Comparison of ENCODE assay signal across 8 cellular contexts in the genomic region with DNA sequence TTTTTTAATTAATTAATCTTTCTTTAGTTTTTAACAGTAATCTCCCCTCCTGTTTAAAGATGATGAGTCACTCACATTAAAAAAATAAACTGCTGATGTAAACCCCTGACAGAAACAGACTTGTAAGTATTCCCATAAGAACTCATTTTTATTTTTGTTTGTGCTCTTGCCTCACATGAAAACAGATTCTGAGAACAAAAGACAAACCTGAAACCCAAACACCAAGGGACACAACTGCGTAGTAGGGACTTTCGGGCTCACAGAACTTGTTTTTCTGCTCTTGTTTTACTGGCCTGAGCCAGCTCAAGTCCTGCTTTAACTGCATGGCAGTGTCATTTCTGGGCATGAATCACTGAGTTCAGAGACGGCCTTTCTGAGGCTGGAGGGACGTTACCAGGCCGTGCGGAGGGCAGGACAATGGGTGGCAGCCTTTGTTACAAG.
DNase-seq lines count a peak whose midpoint lies in the region; ATAC-seq, FAIRE-seq and TF ChIP-seq lines count a peak whose summit lies in the region.

No MANE protein-coding gene starts in this region.

- H3K4me3 ChIP-seq in endothelial cell of umbilical vein (replicated peaks in 1 of 3; ENCODE audit: insufficient read depth in 1 of 3, low read depth in 1 of 3, low read length in 3 of 3), result no peak overlapping the region
- H3K4me3 ChIP-seq in mesendoderm (ENCODE audit: low read length), result no peak overlapping the region
- H3K4me3 ChIP-seq in upper lobe of right lung, result no peak overlapping the region

- no peak overlapping the region for H4K5ac ChIP-seq in mesendoderm (ENCODE audit: low read length)

- peak overlapping the region; percentile 92 for H3K27ac ChIP-seq in endothelial cell of umbilical vein (ENCODE audit: insufficient read depth, low read depth, low read length)
- H3K27ac ChIP-seq in mesendoderm (ENCODE audit: low read depth, low read length), result no peak overlapping the region
- peak overlapping the region; percentile 89 for H3K27ac ChIP-seq in upper lobe of right lung

- H3K27me3 ChIP-seq in endothelial cell of umbilical vein (ENCODE audit: control insufficient read depth in 2 of 2, insufficient read depth in 2 of 2, low read length in 2 of 2) (no peaks in the 10 kb centered on the region), mesendoderm (ENCODE audit: insufficient read depth, low read length, poor library complexity) (no peaks in the 10 kb centered on the region), upper lobe of right lung (no peaks in the 10 kb centered on the region)

- no peak overlapping the region for H2AFZ ChIP-seq in endothelial cell of umbilical vein (ENCODE audit: low read depth, low read length)

- H2BK120ac ChIP-seq in mesendoderm (ENCODE audit: low read depth, low read length), result no peak overlapping the region

- H3K79me2 ChIP-seq in endothelial cell of umbilical vein (ENCODE audit: control insufficient read depth, insufficient read depth, low read length) (peaks cover 24% of the 10 kb centered on the region), mesendoderm (ENCODE audit: control insufficient read depth, insufficient read depth, low read length) (no peaks in the 10 kb centered on the region)

- CTCF ChIA-PET in endothelial cell of umbilical vein (lab: Charles Lee), result interaction anchor here (0.5 to 4.3 kb wide), 5 partner anchors 13 to 432 kb away, joined by 3 to 19 read pairs (median 4); no protein-coding TSS in a partner anchor

- H3K4ac ChIP-seq in mesendoderm (ENCODE audit: low read depth, low read length), result no peak overlapping the region

- no peaks in the 10 kb centered on the region for H3K9me1 ChIP-seq in endothelial cell of umbilical vein (replicated peaks; ENCODE audit: control insufficient read depth, extremely low read depth, insufficient read depth, low read length)

- H3K36me3 ChIP-seq in endothelial cell of umbilical vein (ENCODE audit: control insufficient read depth in 2 of 2, extremely low read depth in 1 of 2, insufficient read depth in 2 of 2, low read length in 2 of 2), result peaks cover 16 to 21% of the 10 kb centered on the region in 2 experiments
- H3K36me3 ChIP-seq in mesendoderm (ENCODE audit: control insufficient read depth, insufficient read depth, low read length), result no peaks in the 10 kb centered on the region
- peaks cover 35% of the 10 kb centered on the region for H3K36me3 ChIP-seq in upper lobe of right lung

- BruUV-seq in endothelial cell of umbilical vein (replicated peaks; lab: Mats Ljungman, UMichigan), result TSS peak; percentile 61

- H3K18ac ChIP-seq in mesendoderm (ENCODE audit: low read length), result peak overlapping the region; percentile 2

- H3K4me1 Mint-ChIP-seq in T-helper 2 cell treated with Interferon-gamma antibody and Interleukin-4, amounts not matched to agents 5 μg/mL and 100 μg/mL, for 36 hours (ENCODE audit: low read depth), result peaks cover 37% of the 10 kb centered on the region

- dilution Hi-C loops in endothelial cell of umbilical vein (cut with MboI; ENCODE audit: extremely low pct_ligation_motif_present, low sequenced_read_pairs), result no loop called here

- H3K9ac ChIP-seq in endothelial cell of umbilical vein (replicated peaks; ENCODE audit: extremely low read depth, insufficient read depth, low read length) (peak overlapping the region; percentile 72), mesendoderm (ENCODE audit: low read length) (no peak overlapping the region)

- H3K56ac ChIP-seq in mesendoderm (ENCODE audit: low read length), result peak overlapping the region; percentile 42

- H3K23ac ChIP-seq in mesendoderm (ENCODE audit: low read length), result no peak overlapping the region

- peak overlapping the region; percentile 1 for H2BK5ac ChIP-seq in mesendoderm (ENCODE audit: low read length)

- peaks cover 46% of the 10 kb centered on the region for H3K4me1 ChIP-seq in endothelial cell of umbilical vein (ENCODE audit: control insufficient read depth, extremely low read depth, insufficient read depth, low read length)
- H3K4me1 ChIP-seq in mesendoderm (ENCODE audit: control insufficient read depth, low read depth, low read length), result peaks cover 8% of the 10 kb centered on the region
- peaks cover 44% of the 10 kb centered on the region for H3K4me1 ChIP-seq in upper lobe of right lung

- H3K27me3 Mint-ChIP-seq in T-helper 2 cell treated with Interferon-gamma antibody and Interleukin-4, amounts not matched to agents 5 μg/mL and 100 μg/mL, for 36 hours (ENCODE audit: low read depth), result no peaks in the 10 kb centered on the region

- TF ChIP-seq CTCF in endothelial cell of umbilical vein (IDR thresholded peaks at IDR 0.05; ENCODE audit: extremely low read depth in 1 of 2, insufficient read depth in 1 of 2, low read depth in 1 of 2, low read length in 2 of 2) (no peak), upper lobe of right lung (IDR thresholded peaks at IDR 0.05) (no peak)

- H3K27ac Mint-ChIP-seq in T-helper 2 cell treated with Interferon-gamma antibody and Interleukin-4, amounts not matched to agents 5 μg/mL and 100 μg/mL, for 36 hours, result peak overlapping the region; percentile 83

- peak; percentile 78 for ATAC-seq in GM18498 (IDR thresholded peaks at IDR 0.05; ENCODE audit: unreplicated experiment)
- ATAC-seq in HG02759 (IDR thresholded peaks at IDR 0.05; ENCODE audit: unreplicated experiment), result peak; percentile 79
- peak; percentile 75 for ATAC-seq in upper lobe of right lung
- no peak for ATAC-seq in HG03045 (IDR thresholded peaks at IDR 0.05; ENCODE audit: unreplicated experiment)

- no peak overlapping the region for H4K8ac ChIP-seq in mesendoderm (ENCODE audit: low read depth, low read length)

- H3K9me3 ChIP-seq in endothelial cell of umbilical vein (replicated peaks; ENCODE audit: control insufficient read depth, insufficient read depth, low read length) (no peaks in the 10 kb centered on the region), upper lobe of right lung (no peaks in the 10 kb centered on the region)

- peak overlapping the region; percentile 19 for H3K4me3 Mint-ChIP-seq in T-helper 2 cell treated with Interferon-gamma antibody and Interleukin-4, amounts not matched to agents 5 μg/mL and 100 μg/mL, for 36 hours

- DNase-seq in T-helper 2 cell treated with Interferon-gamma antibody and Interleukin-4, amounts not matched to agents 5 μg/mL and 100 μg/mL, for 36 hours (ENCODE audit: low spot score), result peak; percentile 25
- DNase-seq in endothelial cell of umbilical vein (ENCODE audit: low read depth, low spot score) (peak; percentile 97), mesendoderm (peak; percentile 45), upper lobe of right lung (no peak), germinal center (ENCODE audit: low spot score) (no peak)

- H2AK5ac ChIP-seq in mesendoderm (ENCODE audit: low read length), result no peak overlapping the region

- H4K20me1 ChIP-seq in endothelial cell of umbilical vein (replicated peaks; ENCODE audit: control insufficient read depth, extremely low read depth, insufficient read depth, low read length), result no peaks in the 10 kb centered on the region

- peak; percentile 56 for TF ChIP-seq POLR2A in endothelial cell of umbilical vein (IDR thresholded peaks at IDR 0.05; ENCODE audit: low read depth, low read length)

- intact Hi-C loops in endothelial cell of umbilical vein (cut with micrococcal nuclease), result loop anchor here (1.0 to 2.0 kb wide), 3 partner anchors 74 to 602 kb away; no protein-coding TSS in a partner anchor
- intact Hi-C loops in upper lobe of right lung (cut with DNase I), result no loop called here

- H3K4me2 ChIP-seq in endothelial cell of umbilical vein (ENCODE audit: insufficient read depth, low read length) (peak overlapping the region; percentile 69), mesendoderm (ENCODE audit: low read length) (no peak overlapping the region)

- FAIRE-seq in endothelial cell of umbilical vein (lab: Jason Lieb, UNC), result peak; percentile 91

- no peaks in the 10 kb centered on the region for H3K9me3 Mint-ChIP-seq in T-helper 2 cell treated with Interferon-gamma antibody and Interleukin-4, amounts not matched to agents 5 μg/mL and 100 μg/mL, for 36 hours

- H2BK15ac ChIP-seq in mesendoderm (replicated peaks; ENCODE audit: low read depth), result no peak overlapping the region

- H3K36me3 Mint-ChIP-seq in T-helper 2 cell treated with Interferon-gamma antibody and Interleukin-4, amounts not matched to agents 5 μg/mL and 100 μg/mL, for 36 hours (ENCODE audit: low read depth), result peaks cover 73% of the 10 kb centered on the region

- no peaks in the 10 kb centered on the region for H3K79me1 ChIP-seq in mesendoderm (ENCODE audit: low read length)

- no CpG with 5 or more reads among the region's 6 CpGs for WGBS in mesendoderm (ENCODE audit: extremely low coverage, insufficient coverage, low lambda C conversion rate)

- POLR2A ChIA-PET in endothelial cell of umbilical vein (lab: Charles Lee), result no interaction called here

TF ChIP-seq in endothelial cell of umbilical vein, 7 proteins besides CTCF, POLR2A, EP300 and RAD21:
- TF ChIP-seq FOS (IDR thresholded peaks at IDR 0.05; ENCODE audit: borderline replicate concordance, insufficient read depth, low read length), result peak; percentile 76
- TF ChIP-seq JUN (IDR thresholded peaks at IDR 0.05; ENCODE audit: borderline replicate concordance, insufficient read depth, insufficient read length, low read depth), result peak; percentile 51
- no peak for TF ChIP-seq GATA2 (IDR thresholded peaks at IDR 0.05; ENCODE audit: insufficient read depth, insufficient read length, low read depth, low read length)
- TF ChIP-seq POLR2AphosphoS5 (IDR thresholded peaks at IDR 0.05; ENCODE audit: insufficient read depth, low read depth, low read length), result no peak
- no peak for TF ChIP-seq MAX (IDR thresholded peaks at IDR 0.05; ENCODE audit: insufficient read depth, insufficient read length)
- no peak for TF ChIP-seq MYC (IDR thresholded peaks at IDR 0.05; ENCODE audit: low read depth, low read length)
- no peak for TF ChIP-seq EZH2 (IDR thresholded peaks at IDR 0.05; ENCODE audit: borderline replicate concordance, low read depth, low read length, severe bottlenecking)
TF ChIP-seq in endothelial cell of umbilical vein: peak in this region for 2.

Comparison
In these comparisons a context has a peak if more than half of its experiments do, and no peak if none do; other contexts are left out.
1. DNase-seq: peak in T-helper 2 cell treated with Interferon-gamma antibody and Interleukin-4, amounts not matched to agents 5 μg/mL and 100 μg/mL, for 36 hours (single experiment), endothelial cell of umbilical vein (single experiment) and mesendoderm (single experiment); none in upper lobe of right lung (single experiment) and germinal center (single experiment).